8 cellular contexts compared by ENCODE assay signal in the genomic region with DNA sequence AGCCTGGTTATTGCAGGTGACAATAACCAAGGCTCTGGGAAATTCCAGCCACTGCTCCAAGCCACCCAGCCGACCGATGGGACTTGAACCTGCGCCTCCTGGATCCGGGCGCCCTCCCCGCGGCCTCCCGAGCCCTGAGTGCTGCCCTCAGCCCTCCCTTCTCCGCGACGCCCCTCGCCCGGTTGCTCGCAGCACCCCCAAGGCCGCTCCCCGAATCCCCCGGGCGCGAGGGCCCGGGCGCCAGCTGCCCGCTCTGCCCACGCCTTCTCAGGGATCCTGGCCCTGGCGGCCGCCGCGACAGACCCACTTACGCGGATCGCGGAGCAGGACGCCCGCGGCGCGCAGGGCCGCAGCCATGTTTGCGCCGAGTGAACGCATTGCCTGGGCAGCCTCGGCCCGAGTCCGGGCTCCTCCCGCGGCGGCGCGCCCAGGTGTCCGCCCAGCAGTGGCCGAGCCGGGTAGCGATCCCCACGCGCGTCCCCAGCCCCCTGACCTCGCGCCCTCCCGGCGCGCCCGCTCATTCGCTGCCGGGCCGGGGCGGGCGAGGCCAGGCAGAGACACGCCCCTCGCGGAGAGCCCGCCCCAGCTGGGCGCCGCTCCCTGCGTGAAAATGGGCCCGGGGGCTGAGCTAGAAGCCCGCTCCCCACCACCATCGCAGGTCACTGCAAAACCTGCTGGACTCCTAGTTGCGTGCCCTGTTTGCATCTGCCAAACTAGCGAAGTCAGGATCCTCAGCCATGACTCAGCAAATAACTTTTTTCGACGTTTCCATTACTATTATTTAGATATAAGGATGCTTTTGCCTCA. TPM values are rescaled to one million over a fixed set of nuclear protein-coding genes. Genes with fewer than 3 reads are reported as not detected.
DNase-seq lines count a peak whose midpoint lies in the region; ATAC-seq and TF ChIP-seq lines count a peak whose summit lies in the region.

A gene with protein sequence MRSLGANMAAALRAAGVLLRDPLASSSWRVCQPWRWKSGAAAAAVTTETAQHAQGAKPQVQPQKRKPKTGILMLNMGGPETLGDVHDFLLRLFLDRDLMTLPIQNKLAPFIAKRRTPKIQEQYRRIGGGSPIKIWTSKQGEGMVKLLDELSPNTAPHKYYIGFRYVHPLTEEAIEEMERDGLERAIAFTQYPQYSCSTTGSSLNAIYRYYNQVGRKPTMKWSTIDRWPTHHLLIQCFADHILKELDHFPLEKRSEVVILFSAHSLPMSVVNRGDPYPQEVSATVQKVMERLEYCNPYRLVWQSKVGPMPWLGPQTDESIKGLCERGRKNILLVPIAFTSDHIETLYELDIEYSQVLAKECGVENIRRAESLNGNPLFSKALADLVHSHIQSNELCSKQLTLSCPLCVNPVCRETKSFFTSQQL (minus strand): TSS at position 460 of the 807 bp plus-strand sequence. CDS start 82 bp downstream, at position 378.

- H3K4me1 ChIP-seq in CD4-positive, CD25-positive, alpha-beta regulatory T cell (ENCODE audit: control insufficient read depth, insufficient read depth, low read length, poor library complexity, severe bottlenecking), result peaks cover 10% of the 10 kb centered on the region
- peaks cover 18% of the 10 kb centered on the region for H3K4me1 ChIP-seq in PC-9 (replicated peaks; ENCODE audit: insufficient read depth)
- peaks cover 10 to 11% of the 10 kb centered on the region in 2 donors for H3K4me1 ChIP-seq in muscle layer of duodenum (ENCODE audit: control insufficient read depth in 1 of 2, insufficient read depth in 2 of 2, low read length in 2 of 2)

- peak within 1 kb of the TSS; percentile 38 for H3K27ac ChIP-seq in CD4-positive, CD25-positive, alpha-beta regulatory T cell (ENCODE audit: insufficient read depth, low read length, poor library complexity, severe bottlenecking)
- peak within 1 kb of the TSS; percentile 78 for H3K27ac ChIP-seq in PC-9
- peak within 1 kb of the TSS; percentile 43 for H3K27ac ChIP-seq in muscle layer of duodenum (ENCODE audit: low read length)

- H3K36me3 Mint-ChIP-seq in CD4-positive, CD25-positive, alpha-beta regulatory T cell, result peaks cover 4% of the 10 kb centered on the region
- H3K36me3 Mint-ChIP-seq in activated T-cell treated with anti-CD3 and anti-CD28 coated beads, Interleukin-2, amount 50 U/mL, for 24 hours (ENCODE audit: low read depth), result peaks cover 13% of the 10 kb centered on the region

- no peaks in the 10 kb centered on the region for H4K20me1 ChIP-seq in PC-9 (ENCODE audit: insufficient read depth)

- CTCF ChIA-PET in PC-9 (lab: Charles Lee), result interaction anchor here (0.6 kb wide), 1 partner anchor 735 kb away, joined by 3 read pairs; no protein-coding TSS in a partner anchor

- no peak for TF ChIP-seq CTCF in PC-9 (conservative IDR thresholded peaks at IDR 0.05)

- H3K9me2 ChIP-seq in PC-9 (ENCODE audit: insufficient read depth), result no peaks in the 10 kb centered on the region

- peak; percentile 68 to 72 (median 71) for DNase-seq in CD4-positive, CD25-positive, alpha-beta regulatory T cell
- peak; percentile 78 to 84 for DNase-seq in PC-9
- peak; percentile 84 for DNase-seq in activated T-cell treated with anti-CD3 and anti-CD28 coated beads, Interleukin-2, amount 50 U/mL, for 24 hours
- DNase-seq in stimulated activated CD8-positive, alpha-beta memory T cell treated with anti-CD3 and anti-CD28 coated beads, Interleukin-7, amount 100 ng/mL, for 4 hours (ENCODE audit: low read depth in 2 of 2), result peak; percentile 22 to 62

- H2AFZ ChIP-seq in PC-9, result peak within 1 kb of the TSS; percentile 84

- BruUV-seq in PC-9 (replicated peaks; lab: Mats Ljungman, UMichigan), result no TSS peak

- peaks cover 27% of the 10 kb centered on the region for H3K79me2 ChIP-seq in PC-9 (ENCODE audit: low read depth)

- H3K27ac Mint-ChIP-seq in CD4-positive, CD25-positive, alpha-beta regulatory T cell, result peak within 1 kb of the TSS; percentile 83 to 97 (median 92)
- peak within 1 kb of the TSS; percentile 85 for H3K27ac Mint-ChIP-seq in activated T-cell treated with anti-CD3 and anti-CD28 coated beads, Interleukin-2, amount 50 U/mL, for 24 hours

- intact Hi-C loops in PC-9 (cut with micrococcal nuclease; ENCODE audit: unreplicated experiment), result no loop called here

- H3K4me3 ChIP-seq in CD4-positive, CD25-positive, alpha-beta regulatory T cell (ENCODE audit: low read depth, low read length), result peak within 1 kb of the TSS; percentile 85
- H3K4me3 ChIP-seq in PC-9 (peak within 1 kb of the TSS; percentile 92), muscle layer of duodenum (ENCODE audit: low read depth in 1 of 2, low read length in 2 of 2) (peak within 1 kb of the TSS; percentile 65 to 82)

- no peaks in the 10 kb centered on the region for H3K9me3 Mint-ChIP-seq in CD4-positive, CD25-positive, alpha-beta regulatory T cell
- H3K9me3 Mint-ChIP-seq in activated T-cell treated with anti-CD3 and anti-CD28 coated beads, Interleukin-2, amount 50 U/mL, for 24 hours, result no peaks in the 10 kb centered on the region

- H3K4me3 Mint-ChIP-seq in CD4-positive, CD25-positive, alpha-beta regulatory T cell, result peak within 1 kb of the TSS; percentile 79 to 94 (median 90)
- H3K4me3 Mint-ChIP-seq in activated T-cell treated with anti-CD3 and anti-CD28 coated beads, Interleukin-2, amount 50 U/mL, for 24 hours, result peak within 1 kb of the TSS; percentile 85

- ATAC-seq in CD4-positive, CD25-positive, alpha-beta regulatory T cell (ENCODE audit: low read depth in 2 of 2), result peak; percentile 90 to 95
- ATAC-seq in GM19351 (IDR thresholded peaks at IDR 0.05; ENCODE audit: unreplicated experiment), result peak; percentile 88
- ATAC-seq in HG03520 (IDR thresholded peaks at IDR 0.05; ENCODE audit: unreplicated experiment), result peak; percentile 82
- ATAC-seq in esophagus mucosa, result peak; percentile 91

- H3K36me3 ChIP-seq in CD4-positive, CD25-positive, alpha-beta regulatory T cell (ENCODE audit: control insufficient read depth, insufficient read depth, low read length), result no peaks in the 10 kb centered on the region
- 0 out of 2 replicates have a peak, but pooled peaks cover 12% of the 10 kb centered on the region for H3K36me3 ChIP-seq in PC-9 (ENCODE audit: low read depth)
- peaks cover 0 to 5% of the 10 kb centered on the region in 2 donors for H3K36me3 ChIP-seq in muscle layer of duodenum (ENCODE audit: control insufficient read depth in 1 of 2, insufficient read depth in 2 of 2, low read length in 2 of 2)

- POLR2A ChIA-PET in PC-9 (lab: Charles Lee; ENCODE audit: unreplicated experiment), result no interaction called here

- no peaks in the 10 kb centered on the region for H3K27me3 ChIP-seq in CD4-positive, CD25-positive, alpha-beta regulatory T cell (ENCODE audit: control insufficient read depth, insufficient read depth, low read length)
- H3K27me3 ChIP-seq in PC-9 (ENCODE audit: insufficient read depth, low read depth) (no peaks in the 10 kb centered on the region), muscle layer of duodenum (ENCODE audit: low read depth, low read length) (no peaks in the 10 kb centered on the region)

- peaks cover 24% of the 10 kb centered on the region; the same call in 1 of the 2 replicates for H3F3A ChIP-seq in PC-9 (ENCODE audit: insufficient read depth, low read depth)

- no peaks in the 10 kb centered on the region for H3K9me3 ChIP-seq in CD4-positive, CD25-positive, alpha-beta regulatory T cell (ENCODE audit: control insufficient read depth in 2 of 2, low read length in 2 of 2)
- H3K9me3 ChIP-seq in PC-9 (ENCODE audit: insufficient read depth, low read depth) (no peaks in the 10 kb centered on the region), muscle layer of duodenum (ENCODE audit: control insufficient read depth in 1 of 2, low read length in 2 of 2) (no peaks in the 10 kb centered on the region)

- peaks cover 11 to 35% (median 18%) of the 10 kb centered on the region in 4 donors for H3K4me1 Mint-ChIP-seq in CD4-positive, CD25-positive, alpha-beta regulatory T cell
- peaks cover 27% of the 10 kb centered on the region for H3K4me1 Mint-ChIP-seq in activated T-cell treated with anti-CD3 and anti-CD28 coated beads, Interleukin-2, amount 50 U/mL, for 24 hours (ENCODE audit: low read depth)

- H3K4me2 ChIP-seq in PC-9, result peak within 1 kb of the TSS; percentile 98

- no peaks in the 10 kb centered on the region for H3K27me3 Mint-ChIP-seq in CD4-positive, CD25-positive, alpha-beta regulatory T cell
- H3K27me3 Mint-ChIP-seq in activated T-cell treated with anti-CD3 and anti-CD28 coated beads, Interleukin-2, amount 50 U/mL, for 24 hours, result no peaks in the 10 kb centered on the region

RNA-seq across cellular contexts. Expression of the gene that starts here (rescaled TPM):
- 11.2 TPM for total RNA-seq in CD4-positive, CD25-positive, alpha-beta regulatory T cell
- 10 to 100 TPM; 13.1 to 20.2 (median 16.4) TPM for polyA plus RNA-seq in CD4-positive, CD25-positive, alpha-beta regulatory T cell
- total RNA-seq in PC-9 (2021) (75.7 and 83.4 TPM in 2 replicates), esophagus mucosa (21.9 TPM)

Comparison
In these comparisons a context has a peak if more than half of its experiments do, and no peak if none do; other contexts are left out.
1. Peak in every context shown above with its lines: DNase-seq, ATAC-seq, H3K4me3 ChIP-seq and H3K27ac ChIP-seq.